Comparison of ENCODE assay signal across 32 cellular contexts in the genomic region with DNA sequence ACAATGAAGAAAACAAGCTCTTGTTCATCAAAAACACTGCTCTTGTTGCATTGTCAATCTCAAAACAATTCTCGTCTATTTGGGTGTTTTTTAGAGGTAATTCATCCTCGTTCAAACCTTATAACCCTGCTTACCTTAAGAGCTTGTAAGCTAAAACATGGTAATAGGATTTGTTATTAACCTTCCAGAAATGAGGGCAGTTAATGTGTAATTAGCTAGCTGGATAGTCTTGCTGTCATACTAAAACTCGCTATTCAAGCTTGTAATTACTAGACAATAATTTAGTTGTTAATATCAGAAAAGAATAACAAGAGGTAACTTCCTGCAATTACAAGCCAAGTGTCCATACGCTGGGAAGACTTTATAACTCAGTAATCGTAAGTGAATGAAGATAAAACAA.
DNase-seq lines count a peak whose midpoint lies in the region; ATAC-seq, FAIRE-seq and TF ChIP-seq lines count a peak whose summit lies in the region.
"Had no signal": no experiment of that assay in that cellular context is flagged by ENCODE, and none has a peak within 500 bp of the region (broad histone marks: within the 10 kb centered on the region; RNA-seq: fewer than 3 reads in every experiment).

No MANE protein-coding gene starts in this region.

- H3K79me2 ChIP-seq in SK-N-SH (ENCODE audit: insufficient read depth) (peaks cover 66% of the 10 kb centered on the region), MM.1S (ENCODE audit: low read length) (peaks cover 88% of the 10 kb centered on the region)

- TF ChIP-seq CTCF in SK-N-SH (IDR thresholded peaks at IDR 0.05) = no peak
- TF ChIP-seq CTCF in right lobe of liver (IDR thresholded peaks at IDR 0.05) = no peak
- no peak for TF ChIP-seq CTCF in MM.1S (IDR thresholded peaks at IDR 0.05; ENCODE audit: low read length)

- ATAC-seq in SK-N-SH treated with all-trans-retinoic acid at 6 μM for 48 hours (no peak), right lobe of liver (peak in 3 of 4 donors; percentile 9 to 42 (median 40)), HG03439 (IDR thresholded peaks at IDR 0.05; ENCODE audit: unreplicated experiment) (no peak), GM19023 (IDR thresholded peaks at IDR 0.05; ENCODE audit: unreplicated experiment) (no peak)
- ATAC-seq: A549; gastrocnemius medialis; natural killer cell treated with Interleukin-12 subunit alpha and Interleukin-12 subunit beta and Interleukin-15 and Interleukin-18, amount 100 ng/mL, for 72 hours had no signal

- no peak overlapping the region for H3K4me2 ChIP-seq in SK-N-SH
- H3K4me2 ChIP-seq in MM.1S (ENCODE audit: low read depth, low read length) = no peak overlapping the region
- H3K4me2 ChIP-seq: A549 had no signal

- CTCF ChIA-PET in SK-N-SH (lab: Yijun Ruan, JAX) = interaction anchor here (0.8 to 3.9 kb wide), 6 partner anchors 12 to 160 kb away, joined by 3 to 32 read pairs (median 9); no protein-coding TSS in a partner anchor
- CTCF ChIA-PET in activated naive CD4-positive, alpha-beta T cell treated with anti-CD3 and anti-CD28 coated beads for 36 hours (lab: Charles Lee) = interaction anchor here (1.2 to 1.4 kb wide), 2 partner anchors 10 to 25 kb away, joined by 3 read pairs; no protein-coding TSS in a partner anchor

- no peak for TF ChIP-seq EP300 in SK-N-SH (IDR thresholded peaks at IDR 0.05; ENCODE audit: borderline replicate concordance in 1 of 2, low read depth in 1 of 2, low read length in 1 of 2)

- peaks cover 44% of the 10 kb centered on the region for H3K4me1 Mint-ChIP-seq in activated naive CD4-positive, alpha-beta T cell treated with anti-CD3 and anti-CD28 coated beads for 36 hours (ENCODE audit: low read depth)

- peak; percentile 78 for FAIRE-seq in RCC 7860 (lab: Jason Lieb, UNC)
- FAIRE-seq: A549, bronchial epithelial cell, endothelial cell of umbilical vein had no signal

- H3F3A ChIP-seq in SK-N-SH (replicated peaks; ENCODE audit: insufficient read depth) (peaks cover 54% of the 10 kb centered on the region), MM.1S (ENCODE audit: insufficient read depth, low read length) (no peaks in the 10 kb centered on the region)

- peaks cover 42 to 59% of the 10 kb centered on the region in 2 experiments for H3K4me1 ChIP-seq in SK-N-SH (ENCODE audit: control insufficient read depth in 1 of 2, insufficient read depth in 2 of 2, low read depth in 1 of 2, low read length in 1 of 2)
- H3K4me1 ChIP-seq in right lobe of liver = peaks cover 0 to 44% (median 14%) of the 10 kb centered on the region in 4 donors
- H3K4me1 ChIP-seq in MM.1S (ENCODE audit: low read length) = no peaks in the 10 kb centered on the region

- H3K4me3 ChIP-seq in SK-N-SH (ENCODE audit: low read depth in 2 of 2, low read length in 1 of 2) (no peak overlapping the region), right lobe of liver (no peak overlapping the region), MM.1S (ENCODE audit: low read length) (no peak overlapping the region)
- H3K4me3 ChIP-seq: A549, gastrocnemius medialis, lung, Peyer's patch, skin epidermis, suprapubic skin had no signal

- H3K27me3 ChIP-seq in SK-N-SH (ENCODE audit: insufficient read depth) (no peaks in the 10 kb centered on the region), right lobe of liver (no peaks in the 10 kb centered on the region), MM.1S (replicated peaks; ENCODE audit: insufficient read depth, low read length) (no peaks in the 10 kb centered on the region)
- H3K27me3 ChIP-seq: gastrocnemius medialis, Peyer's patch, suprapubic skin had no signal

- H3K9me2 ChIP-seq in SK-N-SH (no peaks in the 10 kb centered on the region), MM.1S (replicated peaks; ENCODE audit: insufficient read depth, low read length) (no peaks in the 10 kb centered on the region)

- POLR2A ChIA-PET in SK-N-SH (lab: Yijun Ruan, JAX) = no interaction called here

- H3K36me3 ChIP-seq in SK-N-SH (replicated peaks in 1 of 2; ENCODE audit: control insufficient read depth in 1 of 2, insufficient read depth in 2 of 2, low read length in 1 of 2) = peaks cover 2 to 15% of the 10 kb centered on the region in 2 experiments
- no peaks in the 10 kb centered on the region for H3K36me3 ChIP-seq in right lobe of liver
- no peaks in the 10 kb centered on the region for H3K36me3 ChIP-seq in MM.1S (replicated peaks; ENCODE audit: insufficient read depth, low read length)
- H3K36me3 ChIP-seq: gastrocnemius medialis, Peyer's patch, suprapubic skin had no signal

- H2AFZ ChIP-seq in SK-N-SH (ENCODE audit: low read depth) = no peak overlapping the region
- no peak overlapping the region for H2AFZ ChIP-seq in MM.1S (ENCODE audit: low read length)

- no peaks in the 10 kb centered on the region for H3K9me3 ChIP-seq in SK-N-SH
- no peaks in the 10 kb centered on the region for H3K9me3 ChIP-seq in right lobe of liver
- no peaks in the 10 kb centered on the region for H3K9me3 ChIP-seq in MM.1S (replicated peaks; ENCODE audit: insufficient read depth, low read length)
- H3K9me3 ChIP-seq: A549, gastrocnemius medialis, Peyer's patch, suprapubic skin had no signal

- no peak for TF ChIP-seq RAD21 in SK-N-SH (IDR thresholded peaks at IDR 0.05; ENCODE audit: low read length)

- no peak for DNase-seq in SK-N-SH
- DNase-seq in RCC 7860 (ENCODE audit: low spot score) = no peak
- no peak for DNase-seq in right lobe of liver
- no peak for DNase-seq in MM.1S
- DNase-seq in activated naive CD4-positive, alpha-beta T cell treated with anti-CD3 and anti-CD28 coated beads for 36 hours = no peak
- DNase-seq: activated CD4-positive, alpha-beta T cell treated with anti-CD3 and anti-CD28 coated beads, Interleukin-2, amount 10 ng/mL, durations not matched to agents 24 days and 14 days; activated CD8-positive, alpha-beta memory T cell treated with anti-CD3 and anti-CD28 coated beads for 24 hours; activated effector memory CD4-positive, alpha-beta T cell treated with Interleukin-2 at 50 U/mL for 16 hours; AML-193; CD4-positive, alpha-beta T cell; gastrocnemius medialis; H7; Karpas-422; kidney glomerular epithelial cell; NCI-H1694; NCI-H2171; NCI-H510A; Peyer's patch; retina; stimulated activated naive CD4-positive, alpha-beta T cell treated with Interleukin-2 at 50 U/mL for 16 hours; T1000 had no signal

- H3K9me3 Mint-ChIP-seq in activated naive CD4-positive, alpha-beta T cell treated with anti-CD3 and anti-CD28 coated beads for 36 hours = no peaks in the 10 kb centered on the region
- H3K9me3 Mint-ChIP-seq: activated CD4-positive, alpha-beta T cell treated with anti-CD3 and anti-CD28 coated beads, Interleukin-2, amount 10 ng/mL, durations not matched to agents 24 days and 14 days; CD4-positive, alpha-beta T cell; natural killer cell treated with Interleukin-12 subunit alpha and Interleukin-12 subunit beta and Interleukin-15 and Interleukin-18, amount 100 ng/mL, for 72 hours had no signal

- no peak for TF ChIP-seq POLR2A in right lobe of liver (IDR thresholded peaks at IDR 0.05)

- H4K20me1 ChIP-seq in SK-N-SH (ENCODE audit: insufficient read depth) (no peaks in the 10 kb centered on the region), MM.1S (ENCODE audit: insufficient read depth, low read length) (peaks cover 6% of the 10 kb centered on the region; the same call in 1 of the 2 replicates)

- no peak overlapping the region for H3K27ac Mint-ChIP-seq in activated naive CD4-positive, alpha-beta T cell treated with anti-CD3 and anti-CD28 coated beads for 36 hours
- H3K27ac Mint-ChIP-seq: activated CD4-positive, alpha-beta T cell treated with anti-CD3 and anti-CD28 coated beads, Interleukin-2, amount 10 ng/mL, durations not matched to agents 24 days and 14 days; activated naive CD8-positive, alpha-beta T cell; CD4-positive, alpha-beta T cell; natural killer cell treated with Interleukin-12 subunit alpha and Interleukin-12 subunit beta and Interleukin-15 and Interleukin-18, amount 100 ng/mL, for 72 hours had no signal

- intact Hi-C loops in right lobe of liver (cut with DNase I) = no loop called here
- intact Hi-C loops in activated naive CD4-positive, alpha-beta T cell treated with anti-CD3 and anti-CD28 coated beads for 36 hours (cut with micrococcal nuclease) = no loop called here

- no peaks in the 10 kb centered on the region for H3K27me3 Mint-ChIP-seq in activated naive CD4-positive, alpha-beta T cell treated with anti-CD3 and anti-CD28 coated beads for 36 hours (ENCODE audit: low read depth)
- H3K27me3 Mint-ChIP-seq: activated CD4-positive, alpha-beta T cell treated with anti-CD3 and anti-CD28 coated beads, Interleukin-2, amount 10 ng/mL, durations not matched to agents 24 days and 14 days; activated naive CD8-positive, alpha-beta T cell; CD4-positive, alpha-beta T cell; natural killer cell treated with Interleukin-12 subunit alpha and Interleukin-12 subunit beta and Interleukin-15 and Interleukin-18, amount 100 ng/mL, for 72 hours had no signal

- peaks cover under 1% of the 10 kb centered on the region for H3K36me3 Mint-ChIP-seq in activated naive CD4-positive, alpha-beta T cell treated with anti-CD3 and anti-CD28 coated beads for 36 hours (ENCODE audit: low read depth)
- H3K36me3 Mint-ChIP-seq: natural killer cell treated with Interleukin-12 subunit alpha and Interleukin-12 subunit beta and Interleukin-15 and Interleukin-18, amount 100 ng/mL, for 72 hours had no signal

- no peak overlapping the region for H3K9ac ChIP-seq in SK-N-SH
- H3K9ac ChIP-seq in MM.1S (ENCODE audit: low read length) = no peak overlapping the region

- H3K27ac ChIP-seq in SK-N-SH (ENCODE audit: low read depth in 2 of 2, low read length in 1 of 2) = peak overlapping the region; percentile 98 to 99; a peak in 3 of 4 replicates
- peak overlapping the region; percentile 24 to 72 (median 56) for H3K27ac ChIP-seq in right lobe of liver
- H3K27ac ChIP-seq in MM.1S (ENCODE audit: low read length) = no peak overlapping the region
- H3K27ac ChIP-seq: gastrocnemius medialis, Peyer's patch, skin epidermis, suprapubic skin had no signal

- H3K4me3 Mint-ChIP-seq in activated naive CD4-positive, alpha-beta T cell treated with anti-CD3 and anti-CD28 coated beads for 36 hours = no peak overlapping the region
- H3K4me3 Mint-ChIP-seq: activated CD4-positive, alpha-beta T cell treated with anti-CD3 and anti-CD28 coated beads, Interleukin-2, amount 10 ng/mL, durations not matched to agents 24 days and 14 days; activated naive CD8-positive, alpha-beta T cell; CD4-positive, alpha-beta T cell; natural killer cell treated with Interleukin-12 subunit alpha and Interleukin-12 subunit beta and Interleukin-15 and Interleukin-18, amount 100 ng/mL, for 72 hours had no signal

- 93% methylated on average over 5 of the region's 5 CpGs for WGBS in SK-N-SH (ENCODE audit: low lambda C conversion rate)
- WGBS in right lobe of liver (ENCODE audit: insufficient coverage, low coverage, low lambda C conversion rate, missing lambda C conversion rate) = 63% methylated on average over 5 of the region's 5 CpGs

Comparison
In these comparisons a context has a peak if more than half of its experiments do, and no peak if none do; other contexts are left out.
1. ATAC-seq: peak in right lobe of liver (3 of 4); none in SK-N-SH treated with all-trans-retinoic acid at 6 μM for 48 hours (single experiment), HG03439 (single experiment) and GM19023 (single experiment).